8 cellular contexts compared by ENCODE assay signal in the genomic region with DNA sequence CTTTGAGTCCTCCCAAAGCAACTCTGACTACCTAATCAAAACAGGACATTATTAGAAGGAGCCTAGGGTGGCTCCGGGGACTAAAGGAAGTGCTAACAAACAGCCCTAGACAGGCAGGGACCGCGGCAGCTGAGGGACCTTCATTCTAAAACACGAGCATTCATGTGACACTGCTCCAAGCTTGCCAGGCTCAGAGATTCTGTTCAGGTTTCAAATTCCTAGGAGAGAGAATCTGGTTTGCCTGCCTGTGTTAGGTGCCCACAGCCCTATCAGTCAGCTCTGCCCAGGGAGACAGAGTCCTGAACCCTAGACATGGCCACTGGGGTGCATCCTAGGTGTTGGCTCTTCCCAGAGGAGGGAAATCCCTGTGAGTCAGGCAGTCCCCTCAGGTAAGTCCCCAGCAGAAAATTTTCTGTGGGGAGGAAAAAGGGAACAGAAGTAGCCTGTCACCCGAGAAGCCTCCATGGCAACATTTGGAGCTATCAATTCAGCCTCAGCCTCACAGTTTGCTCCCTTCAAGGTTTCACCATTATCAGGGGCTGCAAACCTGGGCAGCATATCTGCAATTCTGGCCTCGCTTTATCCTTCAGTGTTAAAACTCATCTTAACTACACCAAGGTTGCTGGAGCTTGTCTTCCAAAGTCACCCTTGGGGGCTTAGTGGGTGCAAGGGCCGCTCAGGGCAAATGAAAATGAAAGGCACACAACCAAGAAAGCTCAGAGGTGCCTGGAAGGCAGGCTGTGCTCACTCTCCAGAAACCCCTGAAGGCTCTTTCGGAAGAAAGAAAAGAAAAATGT. TPM values are rescaled to one million over a fixed set of nuclear protein-coding genes. Genes with fewer than 3 reads are reported as not detected.
A peak's percentile ranks its signal among the peaks of the same experiment; 100 is the strongest.
DNase-seq lines count a peak whose midpoint lies in the region; ATAC-seq and TF ChIP-seq lines count a peak whose summit lies in the region.

No MANE protein-coding gene starts in this region.

- H3K4me3 ChIP-seq in heart left ventricle (peak overlapping the region in 1 of 12 donors; percentile 18), thymus (ENCODE audit: low read length) (no peak overlapping the region)

- H3K9me3 ChIP-seq in heart left ventricle (no peaks in the 10 kb centered on the region), thymus (ENCODE audit: control insufficient read depth) (no peaks in the 10 kb centered on the region)

- WGBS in heart left ventricle, 4 donors, result 46 to 56% (median 53%) methylated on average over 8 of the region's 8 CpGs
- WGBS in thymus, result 67% methylated on average over 8 of the region's 8 CpGs

- TF ChIP-seq POLR2A in heart left ventricle (IDR thresholded peaks at IDR 0.05), result peak in 1 of 2 donors; percentile 22

- no peaks in the 10 kb centered on the region for H3K27me3 Mint-ChIP-seq in activated T-cell treated with anti-CD3 and anti-CD28 coated beads, Interleukin-2, amount 50 U/mL, for 4 hours (ENCODE audit: low read depth)

- no peaks in the 10 kb centered on the region for H3K36me3 ChIP-seq in heart left ventricle
- H3K36me3 ChIP-seq in thymus (ENCODE audit: control insufficient read depth, insufficient read depth), result no peaks in the 10 kb centered on the region

- DNase-seq in activated T-cell treated with anti-CD3 and anti-CD28 coated beads, Interleukin-2, amount 50 U/mL, for 4 hours, result no peak
- DNase-seq in activated T-cell treated with anti-CD3 and anti-CD28 coated beads, Interleukin-2, amount 50 U/mL, for 48 hours, result no peak
- DNase-seq in heart left ventricle (peak in 4 of 5 donors; percentile 44 to 54 (median 46)), NCI-H2227 (lab: John Stamatoyannopoulos, UW; ENCODE audit: unreplicated experiment) (no peak)
- DNase-seq in stimulated activated CD4-positive, alpha-beta T cell treated with anti-CD3 and anti-CD28 coated beads, Interleukin-4, amount 100 ng/mL, for 4 hours, result no peak

- peaks cover 3 to 55% (median 34%) of the 10 kb centered on the region in 12 donors for H3K4me1 ChIP-seq in heart left ventricle
- H3K4me1 ChIP-seq in thymus (ENCODE audit: control insufficient read depth, insufficient read depth, low read length), result peaks cover 28% of the 10 kb centered on the region

- H3K4me1 Mint-ChIP-seq in activated T-cell treated with anti-CD3 and anti-CD28 coated beads, Interleukin-2, amount 50 U/mL, for 4 hours (ENCODE audit: low read depth), result peaks cover 42% of the 10 kb centered on the region

- no peaks in the 10 kb centered on the region for H3K36me3 Mint-ChIP-seq in activated T-cell treated with anti-CD3 and anti-CD28 coated beads, Interleukin-2, amount 50 U/mL, for 4 hours (ENCODE audit: insufficient read depth)

- peak; percentile 41 to 44 for ATAC-seq in activated T-cell treated with anti-CD3 and anti-CD28 coated beads, Interleukin-2, amount 50 U/mL, for 4 hours
- ATAC-seq in HG03378 (IDR thresholded peaks at IDR 0.05; ENCODE audit: unreplicated experiment) (peak; percentile 54), heart left ventricle (peak; percentile 55 to 78 (median 58)), GM21576 (IDR thresholded peaks at IDR 0.05; ENCODE audit: unreplicated experiment) (no peak)

- H3K27ac ChIP-seq in heart left ventricle (peak overlapping the region in 11 of 12 donors; percentile 50 to 78 (median 71)), thymus (ENCODE audit: low read depth) (peak overlapping the region; percentile 58)

- H3K9me3 Mint-ChIP-seq in activated T-cell treated with anti-CD3 and anti-CD28 coated beads, Interleukin-2, amount 50 U/mL, for 4 hours, result no peaks in the 10 kb centered on the region

- H3K27me3 ChIP-seq in heart left ventricle, result no peaks in the 10 kb centered on the region
- no peaks in the 10 kb centered on the region for H3K27me3 ChIP-seq in thymus (ENCODE audit: control insufficient read depth, insufficient read depth)

- no peak for TF ChIP-seq CTCF in heart left ventricle (IDR thresholded peaks at IDR 0.05)

- intact Hi-C loops in heart left ventricle (cut with DNase I), result no loop called here

- no peak overlapping the region for H3K4me3 Mint-ChIP-seq in activated T-cell treated with anti-CD3 and anti-CD28 coated beads, Interleukin-2, amount 50 U/mL, for 4 hours

RNA-seq across cellular contexts. Expression of gene PCBP1, which starts 28.6 kb away (rescaled TPM):
- 100 to 1,000 TPM; 427 to 493 (median 462) TPM for total RNA-seq in activated T-cell treated with anti-CD3 and anti-CD28 coated beads, Interleukin-2, amount 50 U/mL, for 4 hours
- 100 to 1,000 TPM; 106 to 274 (median 199) TPM for total RNA-seq in heart left ventricle
- polyA plus RNA-seq in heart left ventricle, result 100 to 1,000 TPM; 212 to 296 TPM
- polyA plus RNA-seq in thymus, result 361 TPM

Comparison
In these comparisons a context has a peak if more than half of its experiments do, and no peak if none do; other contexts are left out.
1. DNase-seq: peak in heart left ventricle (4 of 5); none in activated T-cell treated with anti-CD3 and anti-CD28 coated beads, Interleukin-2, amount 50 U/mL, for 4 hours (single experiment), activated T-cell treated with anti-CD3 and anti-CD28 coated beads, Interleukin-2, amount 50 U/mL, for 48 hours (0 of 2), NCI-H2227 (single experiment) and stimulated activated CD4-positive, alpha-beta T cell treated with anti-CD3 and anti-CD28 coated beads, Interleukin-4, amount 100 ng/mL, for 4 hours (0 of 2).